2 cellular contexts compared by ENCODE assay signal in genomic region chr12:6160049-6160649, GRCh38.
TF ChIP-seq lines count a peak whose summit lies in the region.

No MANE protein-coding gene starts in this region.

TF ChIP-seq in K562, 482 proteins besides CTCF, POLR2A, EP300 and RAD21:
- TF ChIP-seq RBFOX2 (IDR thresholded peaks at IDR 0.05; ENCODE audit: low read depth, low read length) (peak; percentile 50; the same call in 1 of the 2 replicates), SUPT5H (IDR thresholded peaks at IDR 0.05) (peak; percentile 65), POLR2H (tag; IDR thresholded peaks at IDR 0.05; ENCODE audit: low read depth) (peak; percentile 74), THRAP3 (IDR thresholded peaks at IDR 0.05; ENCODE audit: borderline replicate concordance) (0 out of 2 replicates have a peak, but pooled peaks have one; percentile 22), MTA3 (IDR thresholded peaks at IDR 0.05; ENCODE audit: borderline replicate concordance) (peak; percentile 80; the same call in 1 of the 2 replicates), POLR2G (IDR thresholded peaks at IDR 0.05; ENCODE audit: low read depth, low read length) (peak; percentile 33; the same call in 1 of the 2 replicates), PML (IDR thresholded peaks at IDR 0.05; ENCODE audit: low read length) (0 out of 2 replicates have a peak, but pooled peaks have one; percentile 42), NFYB (IDR thresholded peaks at IDR 0.05; ENCODE audit: extremely low read depth, insufficient read length) (peak; percentile 65), SREBF1 (IDR thresholded peaks at IDR 0.05; ENCODE audit: borderline replicate concordance, low read depth, low read length) (peak; percentile 95)
- TF ChIP-seq, protein P1, sequence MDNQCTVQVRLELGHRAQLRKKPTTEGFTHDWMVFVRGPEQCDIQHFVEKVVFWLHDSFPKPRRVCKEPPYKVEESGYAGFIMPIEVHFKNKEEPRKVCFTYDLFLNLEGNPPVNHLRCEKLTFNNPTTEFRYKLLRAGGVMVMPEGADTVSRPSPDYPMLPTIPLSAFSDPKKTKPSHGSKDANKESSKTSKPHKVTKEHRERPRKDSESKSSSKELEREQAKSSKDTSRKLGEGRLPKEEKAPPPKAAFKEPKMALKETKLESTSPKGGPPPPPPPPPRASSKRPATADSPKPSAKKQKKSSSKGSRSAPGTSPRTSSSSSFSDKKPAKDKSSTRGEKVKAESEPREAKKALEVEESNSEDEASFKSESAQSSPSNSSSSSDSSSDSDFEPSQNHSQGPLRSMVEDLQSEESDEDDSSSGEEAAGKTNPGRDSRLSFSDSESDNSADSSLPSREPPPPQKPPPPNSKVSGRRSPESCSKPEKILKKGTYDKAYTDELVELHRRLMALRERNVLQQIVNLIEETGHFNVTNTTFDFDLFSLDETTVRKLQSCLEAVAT (IDR thresholded peaks at IDR 0.05), result peak in 1 of 2 experiments; percentile 29; a peak in 1 of 4 replicates

TF ChIP-seq in HepG2, 621 proteins besides CTCF, POLR2A, EP300 and RAD21:
- TF ChIP-seq SETDB1 (CRISPR knock-in tag; IDR thresholded peaks at IDR 0.05; ENCODE audit: borderline replicate concordance) (0 out of 2 replicates have a peak, but pooled peaks have one; percentile 50), NFYB (CRISPR knock-in tag; IDR thresholded peaks at IDR 0.05) (peak; percentile 70), NFYC (CRISPR knock-in tag; IDR thresholded peaks at IDR 0.05) (peak; percentile 70)
TF ChIP-seq in HepG2: peak in this region for 3; not testable (repeated sequence) for 618.
